8 cellular contexts compared by ENCODE assay signal in the genomic region with DNA sequence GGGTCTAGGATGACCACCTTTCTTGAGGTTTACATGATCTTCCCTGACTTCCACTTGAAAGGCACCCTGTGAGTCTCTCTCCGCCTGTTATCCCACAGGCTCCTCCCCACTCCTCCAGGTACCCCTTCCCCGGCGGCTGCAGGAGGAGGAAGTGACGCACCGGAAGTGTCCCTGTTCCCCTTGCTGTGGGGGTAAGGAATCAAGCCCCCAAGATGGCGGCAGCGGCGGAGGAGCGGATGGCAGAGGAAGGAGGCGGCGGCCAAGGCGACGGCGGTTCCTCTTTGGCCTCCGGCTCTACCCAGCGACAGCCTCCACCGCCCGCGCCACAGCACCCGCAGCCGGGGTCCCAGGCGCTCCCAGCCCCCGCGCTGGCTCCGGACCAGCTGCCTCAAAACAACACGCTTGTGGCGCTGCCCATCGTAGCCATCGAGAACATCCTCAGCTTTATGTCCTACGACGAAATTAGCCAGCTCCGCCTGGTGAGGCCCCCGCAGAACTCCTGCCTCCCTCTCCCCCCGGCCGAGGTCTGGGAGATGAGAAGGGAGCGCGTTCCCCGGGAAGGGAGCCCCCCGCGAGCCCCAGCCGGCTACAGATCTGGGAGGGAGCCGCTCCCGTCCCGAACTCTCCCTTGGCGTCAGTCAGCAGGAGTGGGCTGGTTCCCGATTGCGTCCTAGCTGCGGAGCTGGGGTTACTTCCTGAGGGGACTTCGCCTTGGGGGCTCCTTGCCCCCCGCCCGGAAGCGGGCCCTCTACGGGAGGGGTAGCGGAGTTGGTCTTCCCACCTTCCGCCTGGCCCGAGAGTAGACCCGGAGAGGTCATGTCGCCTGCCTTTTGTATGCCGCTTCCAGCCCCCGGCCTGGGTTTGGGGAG. TPM values are rescaled to one million over a fixed set of nuclear protein-coding genes. Genes with fewer than 3 reads are reported as not detected.
DNase-seq lines count a peak whose midpoint lies in the region; ATAC-seq and TF ChIP-seq lines count a peak whose summit lies in the region.

A gene with protein sequence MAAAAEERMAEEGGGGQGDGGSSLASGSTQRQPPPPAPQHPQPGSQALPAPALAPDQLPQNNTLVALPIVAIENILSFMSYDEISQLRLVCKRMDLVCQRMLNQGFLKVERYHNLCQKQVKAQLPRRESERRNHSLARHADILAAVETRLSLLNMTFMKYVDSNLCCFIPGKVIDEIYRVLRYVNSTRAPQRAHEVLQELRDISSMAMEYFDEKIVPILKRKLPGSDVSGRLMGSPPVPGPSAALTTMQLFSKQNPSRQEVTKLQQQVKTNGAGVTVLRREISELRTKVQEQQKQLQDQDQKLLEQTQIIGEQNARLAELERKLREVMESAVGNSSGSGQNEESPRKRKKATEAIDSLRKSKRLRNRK (plus strand): TSS at position 194 of the 869 bp plus-strand sequence. CDS start 19 bp downstream, at position 213.

- TF ChIP-seq CTCF in LNCaP clone FGC (IDR thresholded peaks at IDR 0.05; ENCODE audit: control insufficient read depth, extremely low read depth, insufficient read depth) (no peak), RWPE1 (conservative IDR thresholded peaks at IDR 0.05; ENCODE audit: low read depth) (no peak), fibroblast of lung (conservative IDR thresholded peaks at IDR 0.05 in 1 of 2, IDR thresholded peaks at IDR 0.05 in 1 of 2; ENCODE audit: low read depth in 1 of 2, low read length in 2 of 2) (no peak)

- peaks cover 13% of the 10 kb centered on the region for H3K4me1 Mint-ChIP-seq in activated T-helper 17 cell treated with anti-CD3 and anti-CD28 coated beads, Interleukin-2, amount 50 U/mL, for 72 hours
- H3K4me1 Mint-ChIP-seq in naive thymus-derived CD4-positive, alpha-beta T cell: peaks cover 11 to 41% (median 30%) of the 10 kb centered on the region in 7 donors
- peaks cover 9 to 23% of the 10 kb centered on the region in 2 donors for H3K4me1 Mint-ChIP-seq in stimulated activated naive B cell treated with anti-CD40 and anti-IgM and Interleukin-4, amounts not matched to agents 10 μg/mL and 1 μg/mL and 100 μg/mL, for 72 hours

- DNase-seq in Daoy (ENCODE audit: low read depth) (peak; percentile 97), GOT3 (lab: John Stamatoyannopoulos, UW) (peak; percentile 51), LNCaP clone FGC (ENCODE audit: low read depth) (peak; percentile 89), RWPE1 (ENCODE audit: low spot score) (peak; percentile 98), fibroblast of lung (ENCODE audit: low read depth in 2 of 2) (peak; percentile 94 to 96)
- peak; percentile 69 to 94 (median 88) for DNase-seq in naive thymus-derived CD4-positive, alpha-beta T cell
- DNase-seq in stimulated activated naive B cell treated with anti-CD40 and anti-IgM and Interleukin-4, amounts not matched to agents 10 μg/mL and 1 μg/mL and 100 μg/mL, for 72 hours: peak; percentile 91

- ATAC-seq in activated T-helper 17 cell treated with anti-CD3 and anti-CD28 coated beads, Interleukin-2, amount 50 U/mL, for 72 hours (replicated peaks): peak; percentile 100
- peak; percentile 96 for ATAC-seq in naive thymus-derived CD4-positive, alpha-beta T cell
- peak; percentile 98 to 99 for ATAC-seq in stimulated activated naive B cell treated with anti-CD40 and anti-IgM and Interleukin-4, amounts not matched to agents 10 μg/mL and 1 μg/mL and 100 μg/mL, for 72 hours (replicated peaks)

- H3K27me3 Mint-ChIP-seq in activated T-helper 17 cell treated with anti-CD3 and anti-CD28 coated beads, Interleukin-2, amount 50 U/mL, for 72 hours: peaks cover 3% of the 10 kb centered on the region
- H3K27me3 Mint-ChIP-seq in naive thymus-derived CD4-positive, alpha-beta T cell: peaks cover 0 to 26% (median 11%) of the 10 kb centered on the region in 5 donors
- H3K27me3 Mint-ChIP-seq in stimulated activated naive B cell treated with anti-CD40 and anti-IgM and Interleukin-4, amounts not matched to agents 10 μg/mL and 1 μg/mL and 100 μg/mL, for 72 hours: no peaks in the 10 kb centered on the region

- H3K4me1 ChIP-seq in fibroblast of lung (ENCODE audit: control insufficient read depth, extremely low read depth, insufficient read depth, low read length): no peaks in the 10 kb centered on the region
- peaks cover 4 to 14% of the 10 kb centered on the region in 2 donors for H3K4me1 ChIP-seq in naive thymus-derived CD4-positive, alpha-beta T cell (ENCODE audit: control insufficient read depth in 2 of 2, insufficient read depth in 2 of 2, low read length in 2 of 2)

- POLR2A ChIA-PET in RWPE1 (lab: Yijun Ruan, JAX; ENCODE audit: low non-redundant PET): no interaction called here
- POLR2A ChIA-PET in naive thymus-derived CD4-positive, alpha-beta T cell (lab: Charles Lee): interaction anchor here (0.6 to 3.4 kb wide), 6 partner anchors 69 to 1402 kb away, joined by 3 to 9 read pairs (median 6); a partner anchor contains a TSS

- H3K27ac ChIP-seq in RWPE1: peak within 1 kb of the TSS; percentile 83
- peak within 1 kb of the TSS; percentile 93 for H3K27ac ChIP-seq in fibroblast of lung (ENCODE audit: insufficient read depth, low read length)
- H3K27ac ChIP-seq in naive thymus-derived CD4-positive, alpha-beta T cell (ENCODE audit: low read depth, low read length): peak within 1 kb of the TSS; percentile 92

- H3K79me2 ChIP-seq in fibroblast of lung (ENCODE audit: control insufficient read depth, insufficient read depth, low read length): peaks cover 43% of the 10 kb centered on the region

- H3K27ac Mint-ChIP-seq in activated T-helper 17 cell treated with anti-CD3 and anti-CD28 coated beads, Interleukin-2, amount 50 U/mL, for 72 hours: peak within 1 kb of the TSS; percentile 94
- H3K27ac Mint-ChIP-seq in naive thymus-derived CD4-positive, alpha-beta T cell: peak within 1 kb of the TSS; percentile 89 to 96 (median 94)
- peak within 1 kb of the TSS; percentile 92 for H3K27ac Mint-ChIP-seq in stimulated activated naive B cell treated with anti-CD40 and anti-IgM and Interleukin-4, amounts not matched to agents 10 μg/mL and 1 μg/mL and 100 μg/mL, for 72 hours

- intact Hi-C loops in naive thymus-derived CD4-positive, alpha-beta T cell (cut with micrococcal nuclease): loop anchor here (1.0 to 10.0 kb wide), 8 partner anchors 57 to 509 kb away; a partner anchor contains a TSS

- peak within 1 kb of the TSS; percentile 92 for H3K4me3 Mint-ChIP-seq in activated T-helper 17 cell treated with anti-CD3 and anti-CD28 coated beads, Interleukin-2, amount 50 U/mL, for 72 hours
- peak within 1 kb of the TSS; percentile 89 to 96 (median 92) for H3K4me3 Mint-ChIP-seq in naive thymus-derived CD4-positive, alpha-beta T cell
- peak within 1 kb of the TSS; percentile 85 to 88 for H3K4me3 Mint-ChIP-seq in stimulated activated naive B cell treated with anti-CD40 and anti-IgM and Interleukin-4, amounts not matched to agents 10 μg/mL and 1 μg/mL and 100 μg/mL, for 72 hours

- no peaks in the 10 kb centered on the region for H3K27me3 ChIP-seq in fibroblast of lung (ENCODE audit: control insufficient read depth, insufficient read depth, low read length)
- no peaks in the 10 kb centered on the region for H3K27me3 ChIP-seq in naive thymus-derived CD4-positive, alpha-beta T cell (ENCODE audit: control insufficient read depth in 2 of 2, insufficient read depth in 2 of 2, low read length in 2 of 2)

- H3K4me3 ChIP-seq in LNCaP clone FGC (ENCODE audit: low read depth, low read length) (peak within 1 kb of the TSS; percentile 98), fibroblast of lung (replicated peaks in 1 of 4; ENCODE audit: control extremely low read depth in 1 of 4, insufficient read depth in 1 of 4, low read depth in 3 of 4, low read length in 4 of 4) (peak within 1 kb of the TSS; percentile 78 to 98 (median 91))
- peak within 1 kb of the TSS; percentile 92 for H3K4me3 ChIP-seq in naive thymus-derived CD4-positive, alpha-beta T cell (ENCODE audit: low read length)

- peak within 1 kb of the TSS; percentile 94 for H3K9ac ChIP-seq in fibroblast of lung (ENCODE audit: insufficient read depth, low read length)

- peak within 1 kb of the TSS; percentile 94 for H2AFZ ChIP-seq in fibroblast of lung (ENCODE audit: low read length)

- peaks cover 3% of the 10 kb centered on the region for H4K20me1 ChIP-seq in fibroblast of lung (ENCODE audit: control insufficient read depth, extremely low read depth, insufficient read depth, low read length)

- H3K9me3 ChIP-seq in fibroblast of lung (ENCODE audit: control insufficient read depth, insufficient read depth, low read depth, low read length): no peaks in the 10 kb centered on the region
- H3K9me3 ChIP-seq in naive thymus-derived CD4-positive, alpha-beta T cell (ENCODE audit: control insufficient read depth in 2 of 3, low read length in 3 of 3): no peaks in the 10 kb centered on the region

- H3K36me3 ChIP-seq in fibroblast of lung (ENCODE audit: control insufficient read depth, insufficient read depth, low read length): no peaks in the 10 kb centered on the region
- peaks cover 0 to 6% (median 0%) of the 10 kb centered on the region in 3 experiments for H3K36me3 ChIP-seq in naive thymus-derived CD4-positive, alpha-beta T cell (ENCODE audit: control insufficient read depth in 2 of 3, insufficient read depth in 3 of 3, low read length in 3 of 3)

- peak within 1 kb of the TSS; percentile 79 for H3K4me2 ChIP-seq in fibroblast of lung (ENCODE audit: extremely low read depth, insufficient read depth, low read length)

- H3K36me3 Mint-ChIP-seq in activated T-helper 17 cell treated with anti-CD3 and anti-CD28 coated beads, Interleukin-2, amount 50 U/mL, for 72 hours (ENCODE audit: low read depth): peaks cover 10% of the 10 kb centered on the region
- peaks cover 0 to 3% (median 0%) of the 10 kb centered on the region in 5 donors for H3K36me3 Mint-ChIP-seq in naive thymus-derived CD4-positive, alpha-beta T cell
- H3K36me3 Mint-ChIP-seq in stimulated activated naive B cell treated with anti-CD40 and anti-IgM and Interleukin-4, amounts not matched to agents 10 μg/mL and 1 μg/mL and 100 μg/mL, for 72 hours: no peaks in the 10 kb centered on the region

- CTCF ChIA-PET in RWPE1 (lab: Yijun Ruan, JAX): no interaction called here
- CTCF ChIA-PET in naive thymus-derived CD4-positive, alpha-beta T cell (lab: Charles Lee): interaction anchor here (1.0 to 1.2 kb wide), 2 partner anchors 342 to 343 kb away, joined by 3 to 4 read pairs; no protein-coding TSS in a partner anchor

- no peaks in the 10 kb centered on the region for H3K9me3 Mint-ChIP-seq in activated T-helper 17 cell treated with anti-CD3 and anti-CD28 coated beads, Interleukin-2, amount 50 U/mL, for 72 hours
- H3K9me3 Mint-ChIP-seq in naive thymus-derived CD4-positive, alpha-beta T cell: no peaks in the 10 kb centered on the region
- H3K9me3 Mint-ChIP-seq in stimulated activated naive B cell treated with anti-CD40 and anti-IgM and Interleukin-4, amounts not matched to agents 10 μg/mL and 1 μg/mL and 100 μg/mL, for 72 hours: no peaks in the 10 kb centered on the region

RNA-seq across cellular contexts. Expression of the gene that starts here (rescaled TPM):
- 28.5 and 32.1 TPM in 2 replicates for total RNA-seq in Daoy (2014; rRNA removed; shearing (Covaris generic))
- total RNA-seq in activated T-helper 17 cell treated with anti-CD3 and anti-CD28 coated beads, Interleukin-2, amount 50 U/mL, for 72 hours: 10 to 100 TPM; 26.2 to 29.5 TPM
- total RNA-seq in fibroblast of lung: 29.5 and 34.3 TPM in 2 replicates
- 24.4 and 25.3 TPM in 2 replicates for polyA plus RNA-seq in fibroblast of lung
- 16.1 and 17.5 TPM in 2 replicates for polyA plus RNA-seq in fibroblast of lung (2012)
- 2.3 and 2.4 TPM in 2 replicates for polyA minus RNA-seq in fibroblast of lung (ENCODE audit: low replicate concordance)
- 10 to 100 TPM; 25.2 to 37.8 (median 26.5) TPM for total RNA-seq in naive thymus-derived CD4-positive, alpha-beta T cell
- polyA plus RNA-seq in naive thymus-derived CD4-positive, alpha-beta T cell: 10 to 100 TPM; 15.1 to 15.8 TPM

Comparison
In these comparisons a context has a peak if more than half of its experiments do, and no peak if none do; other contexts are left out.
1. Peak in every context shown above with its lines: DNase-seq, ATAC-seq, H3K4me3 ChIP-seq and H3K27ac ChIP-seq.